Comparison of ENCODE assay signal across 1 cellular context in genomic region chr3:62095756-62096155, GRCh38.
TF ChIP-seq lines count a peak whose summit lies in the region.

No MANE protein-coding gene starts in this region.

TF ChIP-seq in IMR-90, 13 proteins besides CTCF, POLR2A, EP300 and RAD21 (continued from another document):
- no peak for TF ChIP-seq USF2 (IDR thresholded peaks at IDR 0.05; ENCODE audit: low read depth, low read length)
- TF ChIP-seq ELK1 (IDR thresholded peaks at IDR 0.05; ENCODE audit: borderline replicate concordance, low read depth, low read length), result no peak
- TF ChIP-seq MXI1 (IDR thresholded peaks at IDR 0.05; ENCODE audit: borderline replicate concordance, low read depth, low read length), result no peak
